Comparison of ENCODE assay signal across 5 cellular contexts in genomic region chr1:88375977-88376376, GRCh38.
"Had no signal": no experiment of that assay in that cellular context is flagged by ENCODE, and none has a peak within 500 bp of the region (broad histone marks: within the 10 kb centered on the region; RNA-seq: fewer than 3 reads in every experiment).

No MANE protein-coding gene starts in this region.

- DNase-seq: H9, HCEC 1CT, IMR-90 had no signal

- H3K4me2 ChIP-seq: GM23338 had no signal

- H3K4me3 ChIP-seq: GM23338, K562 had no signal

- H2AFZ ChIP-seq: GM23338 had no signal

- ATAC-seq: GM23338, K562 had no signal
